29 cellular contexts compared by ENCODE assay signal in genomic region chr7:39199951-39200350, GRCh38.
"Had no signal": no experiment of that assay in that cellular context is flagged by ENCODE, and none has a peak within 500 bp of the region (broad histone marks: within the 10 kb centered on the region; RNA-seq: fewer than 3 reads in every experiment).

No MANE protein-coding gene starts in this region.

- DNase-seq: hypothalamus; immature natural killer cell; kidney; left ventricle myocardium inferior; mesendoderm; naive B cell; natural killer cell; nephron progenitor cell; ovary; posterior cingulate gyrus; retina; right cardiac atrium; stimulated activated CD4-positive, alpha-beta T cell treated with anti-CD3 and anti-CD28 coated beads, Interleukin-12 subunit alpha, Interleukin-12 subunit beta, amount 100 ng/mL, for 4 hours; stimulated activated CD4-positive, alpha-beta T cell treated with anti-CD3 and anti-CD28 coated beads, Interleukin-15, amount 100 ng/mL, for 24 hours; stimulated activated CD4-positive, alpha-beta T cell treated with anti-CD3 and anti-CD28 coated beads, Interleukin-2, amount 100 ng/mL, for 24 hours; stimulated activated CD4-positive, alpha-beta T cell treated with anti-CD3 and anti-CD28 coated beads, Interleukin-4, amount 100 ng/mL, for 1 hour; stimulated activated naive B cell treated with anti-CD40 and anti-IgM and Interleukin-4, amounts not matched to agents 10 μg/mL and 1 μg/mL and 100 μg/mL, for 72 hours; stimulated activated naive CD8-positive, alpha-beta T cell treated with anti-CD3 and anti-CD28 coated beads, Interleukin-15, Interleukin-2, amounts not matched to agents 100 U/mL and 50 U/mL, for 24 hours; stomach; testis; thyroid gland; transverse colon; upper lobe of left lung had no signal

- H3K27me3 ChIP-seq: neural progenitor cell, ovary, stomach, testis, thyroid gland, transverse colon, upper lobe of left lung had no signal

- ATAC-seq: natural killer cell; right cardiac atrium; sciatic nerve; stimulated activated naive B cell treated with anti-CD40 and anti-IgM and Interleukin-4, amounts not matched to agents 10 μg/mL and 1 μg/mL and 100 μg/mL, for 72 hours; stimulated activated naive CD8-positive, alpha-beta T cell treated with anti-CD3 and anti-CD28 coated beads, Interleukin-15, Interleukin-2, amounts not matched to agents 100 U/mL and 50 U/mL, for 24 hours had no signal

- H3K36me3 ChIP-seq: left ventricle myocardium inferior, neural progenitor cell, ovary, prostate gland, stomach, thyroid gland, transverse colon, upper lobe of left lung had no signal

- H3K4me3 ChIP-seq: left ventricle myocardium inferior, lung, neural progenitor cell, ovary, prostate gland, skin epidermis, stomach, testis, thyroid gland, transverse colon, upper lobe of left lung had no signal

- FAIRE-seq: islet of Langerhans, kidney had no signal
